Comparison of ENCODE assay signal across 17 cellular contexts in the genomic region with DNA sequence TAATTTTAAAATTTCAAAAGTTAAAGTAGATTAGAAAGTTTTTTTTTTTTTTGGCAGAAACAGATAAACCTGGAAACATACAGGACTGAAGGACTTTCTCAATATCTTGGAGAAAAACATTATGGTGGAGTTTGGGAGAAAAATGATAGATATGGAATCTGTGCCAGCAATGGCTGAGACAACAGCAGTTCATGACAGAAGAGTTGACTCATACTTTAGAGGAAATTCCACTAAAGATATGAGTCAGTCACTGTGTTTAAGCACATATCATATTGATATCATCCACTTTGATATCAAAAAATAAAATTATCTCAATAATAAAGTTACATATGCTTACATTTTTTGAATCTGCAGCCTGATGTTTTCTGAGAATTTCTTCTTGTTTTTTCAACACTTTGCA.
DNase-seq lines count a peak whose midpoint lies in the region; ATAC-seq and TF ChIP-seq lines count a peak whose summit lies in the region.
"Had no signal": no experiment of that assay in that cellular context is flagged by ENCODE, and none has a peak within 500 bp of the region (broad histone marks: within the 10 kb centered on the region; RNA-seq: fewer than 3 reads in every experiment).

No MANE protein-coding gene starts in this region.

- no peaks in the 10 kb centered on the region for H3K27me3 Mint-ChIP-seq in activated T-helper 17 cell treated with anti-CD3 and anti-CD28 coated beads, Interleukin-2, amount 50 U/mL, for 72 hours

- peak; percentile 33 for ATAC-seq in activated T-helper 17 cell treated with anti-CD3 and anti-CD28 coated beads, Interleukin-2, amount 50 U/mL, for 72 hours (replicated peaks)
- peak; percentile 77 for ATAC-seq in foreskin keratinocyte
- ATAC-seq: natural killer cell, psoas muscle had no signal

- H3K36me3 Mint-ChIP-seq in activated T-helper 17 cell treated with anti-CD3 and anti-CD28 coated beads, Interleukin-2, amount 50 U/mL, for 72 hours (ENCODE audit: low read depth): peaks cover 38% of the 10 kb centered on the region
- H3K36me3 Mint-ChIP-seq: natural killer cell had no signal

- no peak overlapping the region for H2AFZ ChIP-seq in GM23248

- in situ Hi-C loops in GM23248 (cut with MboI): no loop called here

- H3K27ac Mint-ChIP-seq in activated T-helper 17 cell treated with anti-CD3 and anti-CD28 coated beads, Interleukin-2, amount 50 U/mL, for 72 hours: no peak overlapping the region
- H3K27ac Mint-ChIP-seq: B cell had no signal

- peaks cover 5% of the 10 kb centered on the region for H3K4me1 Mint-ChIP-seq in activated T-helper 17 cell treated with anti-CD3 and anti-CD28 coated beads, Interleukin-2, amount 50 U/mL, for 72 hours
- H3K4me1 Mint-ChIP-seq: B cell had no signal

- H3K4me3 Mint-ChIP-seq in activated T-helper 17 cell treated with anti-CD3 and anti-CD28 coated beads, Interleukin-2, amount 50 U/mL, for 72 hours: peak overlapping the region; percentile 73
- H3K4me3 Mint-ChIP-seq: B cell, natural killer cell had no signal

- H3K9me3 ChIP-seq in GM23248 (ENCODE audit: low read depth) (no peaks in the 10 kb centered on the region), spleen (peaks cover 0 to 4% (median 0%) of the 10 kb centered on the region in 8 donors)
- H3K9me3 ChIP-seq: psoas muscle had no signal

- H3K9me2 ChIP-seq in GM23248 (ENCODE audit: insufficient read depth): no peaks in the 10 kb centered on the region

- no peaks in the 10 kb centered on the region for H4K20me1 ChIP-seq in GM23248 (ENCODE audit: insufficient read depth)

- no peak overlapping the region for H3K9ac ChIP-seq in GM23248

- no peaks in the 10 kb centered on the region for H3K9me3 Mint-ChIP-seq in activated T-helper 17 cell treated with anti-CD3 and anti-CD28 coated beads, Interleukin-2, amount 50 U/mL, for 72 hours

- no peak overlapping the region for H3K4me2 ChIP-seq in GM23248 (ENCODE audit: unreplicated experiment)

- no peaks in the 10 kb centered on the region for H3K27me3 ChIP-seq in GM23248 (replicated peaks; ENCODE audit: insufficient read depth)
- no peaks in the 10 kb centered on the region for H3K27me3 ChIP-seq in foreskin keratinocyte
- no peaks in the 10 kb centered on the region for H3K27me3 ChIP-seq in spleen (replicated peaks in 1 of 7)

- no peaks in the 10 kb centered on the region for H3F3A ChIP-seq in GM23248 (ENCODE audit: insufficient read depth)

- H3K79me2 ChIP-seq in GM23248 (ENCODE audit: insufficient read depth): no peaks in the 10 kb centered on the region

- DNase-seq in AG08396 (ENCODE audit: low spot score) (peak; percentile 5), GM23248 (peak; percentile 45), foreskin keratinocyte (peak in 1 of 2 donors; percentile 54), NCI-H2171 (lab: John Stamatoyannopoulos, UW) (no peak), spleen (no peak)
- DNase-seq in stimulated activated CD4-positive, alpha-beta T cell treated with anti-CD3 and anti-CD28 coated beads, Interleukin-12 subunit alpha, Interleukin-12 subunit beta, amount 100 ng/mL, for 4 hours: no peak
- DNase-seq: activated CD4-positive, alpha-beta T cell treated with anti-CD3 and anti-CD28 coated beads for 1 hour; activated effector memory CD4-positive, alpha-beta T cell treated with Interleukin-2 at 50 U/mL for 16 hours; DMS153; effector CD4-positive, alpha-beta T cell; natural killer cell; NCI-H1048; psoas muscle; RPMI8226; substantia nigra had no signal

- no peak for TF ChIP-seq CTCF in foreskin keratinocyte (conservative IDR thresholded peaks at IDR 0.05)
- no peak for TF ChIP-seq CTCF in spleen (IDR thresholded peaks at IDR 0.05 in 8 of 11, conservative IDR thresholded peaks at IDR 0.05 in 3 of 11)

- H3K4me1 ChIP-seq in GM23248 (ENCODE audit: insufficient read depth) (0 out of 2 replicates have a peak, but pooled peaks cover 4% of the 10 kb centered on the region), foreskin keratinocyte (peaks cover 4% of the 10 kb centered on the region), spleen (no peaks in the 10 kb centered on the region)
- H3K4me1 ChIP-seq: psoas muscle had no signal

- intact Hi-C loops in spleen (cut with DNase I; ENCODE audit: low total_unique reads): no loop called here

- no peak overlapping the region for H3K27ac ChIP-seq in GM23248
- H3K27ac ChIP-seq in foreskin keratinocyte: no peak overlapping the region
- H3K27ac ChIP-seq in spleen: no peak overlapping the region
- H3K27ac ChIP-seq: psoas muscle had no signal

- no peak for TF ChIP-seq POLR2A in spleen (IDR thresholded peaks at IDR 0.05)

- H3K36me3 ChIP-seq in GM23248 (ENCODE audit: low read depth) (no peaks in the 10 kb centered on the region), spleen (no peaks in the 10 kb centered on the region)

- no peak overlapping the region for H3K4me3 ChIP-seq in GM23248
- no peak overlapping the region for H3K4me3 ChIP-seq in spleen
- H3K4me3 ChIP-seq: psoas muscle had no signal

Comparison
In these comparisons a context has a peak if more than half of its experiments do, and no peak if none do; other contexts are left out.
1. DNase-seq: peak in AG08396 (single experiment) and GM23248 (single experiment); none in NCI-H2171 (single experiment), stimulated activated CD4-positive, alpha-beta T cell treated with anti-CD3 and anti-CD28 coated beads, Interleukin-12 subunit alpha, Interleukin-12 subunit beta, amount 100 ng/mL, for 4 hours (single experiment) and spleen (single experiment).